In the genomic region with DNA sequence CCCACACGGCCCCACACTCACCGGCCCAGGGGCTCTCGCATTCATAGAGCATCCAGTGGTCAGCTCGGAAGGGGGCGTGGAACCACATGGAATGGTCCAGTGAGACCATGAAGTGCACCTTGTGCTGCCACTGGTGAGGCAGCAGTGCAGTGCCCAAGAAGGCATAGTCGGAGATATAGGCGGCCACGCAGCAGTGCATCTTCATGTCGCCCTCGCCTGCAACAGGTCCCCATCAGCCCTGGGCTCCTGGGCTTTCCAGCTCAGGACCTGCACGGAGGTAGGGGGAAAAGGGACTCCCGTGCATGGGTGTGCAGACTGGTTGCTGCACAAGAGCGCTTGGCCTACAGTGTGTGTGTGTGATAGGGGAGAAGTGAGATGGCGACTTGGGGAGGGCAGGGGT, we compare ENCODE assay signal across 23 cellular contexts. TPM values are rescaled to one million over a fixed set of nuclear protein-coding genes. Genes with fewer than 3 reads are reported as not detected.
"Had no signal": no experiment of that assay in that cellular context is flagged by ENCODE, and none has a peak within 500 bp of the region (broad histone marks: within the 10 kb centered on the region; RNA-seq: fewer than 3 reads in every experiment).

No MANE protein-coding gene starts in this region.

- H3K4me1 ChIP-seq: colonic mucosa, lower lobe of right lung, parathyroid adenoma had no signal

- H3K27ac ChIP-seq: lower lobe of right lung, neutrophil, parathyroid adenoma had no signal

- DNase-seq: activated CD4-positive, alpha-beta T cell treated with anti-CD3 and anti-CD28 coated beads for 48 hours; activated CD4-positive, CD25-positive, alpha-beta regulatory T cell; activated CD8-positive, alpha-beta T cell treated with anti-CD3 and anti-CD28 coated beads for 36 hours; activated naive CD4-positive, alpha-beta T cell; activated naive CD8-positive, alpha-beta T cell treated with anti-CD3 and anti-CD28 coated beads for 36 hours; activated T-cell treated with anti-CD3 and anti-CD28 coated beads, Interleukin-2, amount 50 U/mL, for 1 hour; colonic mucosa; erythroblast; left cardiac atrium; lower lobe of right lung; natural killer cell; stimulated activated naive CD8-positive, alpha-beta T cell treated with anti-CD3 and anti-CD28 coated beads, Interleukin-15, Interleukin-2, amounts not matched to agents 100 U/mL and 50 U/mL, for 24 hours; T-helper 1 cell; T1000 had no signal

- H3K4me1 Mint-ChIP-seq: activated naive CD8-positive, alpha-beta T cell treated with anti-CD3 and anti-CD28 coated beads for 36 hours; activated T-helper 17 cell treated with anti-CD3 and anti-CD28 coated beads, Interleukin-2, amount 50 U/mL, for 72 hours; brain had no signal

- H3K4me3 Mint-ChIP-seq: activated CD8-positive, alpha-beta T cell treated with anti-CD3 and anti-CD28 coated beads for 36 hours; activated naive CD8-positive, alpha-beta T cell treated with anti-CD3 and anti-CD28 coated beads for 36 hours; activated T-helper 17 cell treated with anti-CD3 and anti-CD28 coated beads, Interleukin-2, amount 50 U/mL, for 72 hours; brain; central memory CD8-positive, alpha-beta T cell; natural killer cell; type B pancreatic cell had no signal

- H3K4me3 ChIP-seq: colonic mucosa, lower lobe of right lung, suprapubic skin had no signal

- H3K27me3 Mint-ChIP-seq: activated CD8-positive, alpha-beta T cell treated with anti-CD3 and anti-CD28 coated beads for 36 hours; activated naive CD8-positive, alpha-beta T cell treated with anti-CD3 and anti-CD28 coated beads for 36 hours; activated T-helper 17 cell treated with anti-CD3 and anti-CD28 coated beads, Interleukin-2, amount 50 U/mL, for 72 hours; brain; central memory CD8-positive, alpha-beta T cell; type B pancreatic cell had no signal

- H3K27me3 ChIP-seq: colonic mucosa, neutrophil, suprapubic skin had no signal

- H3K27ac Mint-ChIP-seq: activated CD8-positive, alpha-beta T cell treated with anti-CD3 and anti-CD28 coated beads for 36 hours; activated naive CD8-positive, alpha-beta T cell treated with anti-CD3 and anti-CD28 coated beads for 36 hours; type B pancreatic cell had no signal

- ATAC-seq: activated CD8-positive, alpha-beta T cell treated with anti-CD3 and anti-CD28 coated beads for 36 hours; activated T-helper 17 cell treated with anti-CD3 and anti-CD28 coated beads, Interleukin-2, amount 50 U/mL, for 72 hours; left cardiac atrium; lower lobe of right lung; natural killer cell; SK-N-SH treated with all-trans-retinoic acid at 6 μM for 48 hours had no signal

- H3K9me3 Mint-ChIP-seq: activated CD8-positive, alpha-beta T cell treated with anti-CD3 and anti-CD28 coated beads for 36 hours; activated naive CD8-positive, alpha-beta T cell treated with anti-CD3 and anti-CD28 coated beads for 36 hours; activated T-helper 17 cell treated with anti-CD3 and anti-CD28 coated beads, Interleukin-2, amount 50 U/mL, for 72 hours; brain; central memory CD8-positive, alpha-beta T cell; natural killer cell; type B pancreatic cell had no signal

- H3K9ac ChIP-seq: parathyroid adenoma had no signal

- H2AFZ ChIP-seq: parathyroid adenoma had no signal

- H3K9me3 ChIP-seq: colonic mucosa, lower lobe of right lung, neutrophil, suprapubic skin had no signal

- H3K36me3 Mint-ChIP-seq: natural killer cell had no signal

RNA-seq across cellular contexts. Expression of a gene that starts 16.4 kb away (rescaled TPM):
- total RNA-seq: activated CD8-positive, alpha-beta T cell treated with anti-CD3 and anti-CD28 coated beads for 36 hours; activated naive CD8-positive, alpha-beta T cell treated with anti-CD3 and anti-CD28 coated beads for 36 hours; lower lobe of right lung had no signal

RNA-seq across cellular contexts. Expression of a gene that starts 31.1 kb away (rescaled TPM):
- total RNA-seq: mesenteric fat pad had no signal
